ENCODE assay signal across 10 cellular contexts in the genomic region with DNA sequence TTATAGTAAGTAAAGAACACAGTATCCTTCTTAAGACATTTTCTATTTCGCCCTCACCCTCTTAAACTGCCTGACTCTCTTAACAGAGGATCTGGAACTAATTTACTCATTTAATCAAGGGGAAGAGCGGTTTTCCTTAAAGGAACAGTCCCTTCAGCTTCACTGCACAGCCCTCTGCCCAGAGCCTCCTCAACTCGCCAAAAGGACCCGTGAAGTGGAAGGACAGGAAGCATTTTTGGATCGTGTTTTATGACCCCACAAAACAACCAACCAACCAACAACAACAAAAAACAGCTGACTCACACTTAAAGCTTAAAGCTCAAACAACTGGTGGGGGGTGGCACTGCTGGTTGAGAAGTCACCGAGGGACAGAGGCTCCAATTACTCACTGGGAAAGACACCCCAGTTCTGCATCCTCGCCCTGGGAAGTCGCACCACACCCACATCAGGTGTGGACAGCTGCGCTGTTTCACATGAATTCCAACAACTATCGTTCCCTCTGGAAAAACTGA. TPM values are rescaled to one million over a fixed set of nuclear protein-coding genes. Genes with fewer than 3 reads are reported as not detected.
DNase-seq lines count a peak whose midpoint lies in the region; ATAC-seq and TF ChIP-seq lines count a peak whose summit lies in the region.
"Had no signal": no experiment of that assay in that cellular context is flagged by ENCODE, and none has a peak within 500 bp of the region (broad histone marks: within the 10 kb centered on the region; RNA-seq: fewer than 3 reads in every experiment).

No MANE protein-coding gene starts in this region.

- H3K27ac Mint-ChIP-seq in natural killer cell = no peak overlapping the region
- H3K27ac Mint-ChIP-seq in activated T-helper 1 cell treated with anti-CD3 and anti-CD28 coated beads, Interleukin-12 subunit alpha, Interleukin-12 subunit beta, Interleukin-2, Interleukin-4 antibody, amounts not matched to agents 30 ng/mL and 10 ng/mL and 1 ng/mL, durations not matched to agents 14 hours and 24 hours and 36 hours = no peak overlapping the region

- TF ChIP-seq CTCF in PC-9 (conservative IDR thresholded peaks at IDR 0.05) (no peak), esophagus muscularis mucosa (IDR thresholded peaks at IDR 0.05) (no peak), natural killer cell (IDR thresholded peaks at IDR 0.05) (no peak)

- H3F3A ChIP-seq in PC-9 (ENCODE audit: insufficient read depth, low read depth) = peaks cover 13% of the 10 kb centered on the region; the same call in 1 of the 2 replicates

- POLR2A ChIA-PET in PC-9 (lab: Charles Lee; ENCODE audit: unreplicated experiment) = interaction anchor here (0.7 kb wide), 1 partner anchor 47 kb away, joined by 5 read pairs; no protein-coding TSS in a partner anchor

- H3K4me1 ChIP-seq in BLaER1 treated with 17β-estradiol and CSF1 and Interleukin-3, amounts not matched to agents 10 nM and 100 nM = peaks cover 0 to 28% (median 7%) of the 10 kb centered on the region in 10 experiments; a peak in 9 of 20 replicates
- H3K4me1 ChIP-seq in PC-9 (replicated peaks; ENCODE audit: insufficient read depth) = peaks cover 12% of the 10 kb centered on the region; the same call in 1 of the 2 replicates
- H3K4me1 ChIP-seq in esophagus muscularis mucosa = peaks cover 8 to 31% (median 19%) of the 10 kb centered on the region in 4 donors
- H3K4me1 ChIP-seq: Caco-2 had no signal

- TF ChIP-seq POLR2A in esophagus muscularis mucosa (IDR thresholded peaks at IDR 0.05; ENCODE audit: low read depth) = no peak

- peaks cover 19 to 57% of the 10 kb centered on the region in 2 donors for H3K27me3 Mint-ChIP-seq in natural killer cell (ENCODE audit: low read depth in 2 of 2)
- peaks cover 6% of the 10 kb centered on the region for H3K27me3 Mint-ChIP-seq in activated T-helper 1 cell treated with anti-CD3 and anti-CD28 coated beads, Interleukin-12 subunit alpha, Interleukin-12 subunit beta, Interleukin-2, Interleukin-4 antibody, amounts not matched to agents 30 ng/mL and 10 ng/mL and 1 ng/mL, durations not matched to agents 14 hours and 24 hours and 36 hours (ENCODE audit: insufficient read depth)

- no peaks in the 10 kb centered on the region for H3K4me1 Mint-ChIP-seq in natural killer cell
- no peaks in the 10 kb centered on the region for H3K4me1 Mint-ChIP-seq in activated T-helper 1 cell treated with anti-CD3 and anti-CD28 coated beads, Interleukin-12 subunit alpha, Interleukin-12 subunit beta, Interleukin-2, Interleukin-4 antibody, amounts not matched to agents 30 ng/mL and 10 ng/mL and 1 ng/mL, durations not matched to agents 14 hours and 24 hours and 36 hours (ENCODE audit: low read depth)

- no TSS peak for BruUV-seq in PC-9 (replicated peaks; lab: Mats Ljungman, UMichigan)

- no peak overlapping the region for H3K4me3 ChIP-seq in BLaER1 treated with 17β-estradiol and CSF1 and Interleukin-3, amounts not matched to agents 10 nM and 100 nM
- H3K4me3 ChIP-seq in PC-9 = no peak overlapping the region
- no peak overlapping the region for H3K4me3 ChIP-seq in esophagus muscularis mucosa

- H3K9me3 Mint-ChIP-seq in natural killer cell = no peaks in the 10 kb centered on the region
- no peaks in the 10 kb centered on the region for H3K9me3 Mint-ChIP-seq in activated T-helper 1 cell treated with anti-CD3 and anti-CD28 coated beads, Interleukin-12 subunit alpha, Interleukin-12 subunit beta, Interleukin-2, Interleukin-4 antibody, amounts not matched to agents 30 ng/mL and 10 ng/mL and 1 ng/mL, durations not matched to agents 14 hours and 24 hours and 36 hours

- H3K27ac ChIP-seq in BLaER1 treated with 17β-estradiol and CSF1 and Interleukin-3, amounts not matched to agents 10 nM and 100 nM = peak overlapping the region in 6 of 11 experiments; percentile 1 to 46 (median 32); a peak in 4 of 22 replicates
- H3K27ac ChIP-seq in PC-9 = peak overlapping the region; percentile 58
- H3K27ac ChIP-seq in esophagus muscularis mucosa (replicated peaks in 1 of 4) = peak overlapping the region in 2 of 4 donors; percentile 36 to 47

- no peaks in the 10 kb centered on the region for H3K36me3 Mint-ChIP-seq in natural killer cell
- no peaks in the 10 kb centered on the region for H3K36me3 Mint-ChIP-seq in activated T-helper 1 cell treated with anti-CD3 and anti-CD28 coated beads, Interleukin-12 subunit alpha, Interleukin-12 subunit beta, Interleukin-2, Interleukin-4 antibody, amounts not matched to agents 30 ng/mL and 10 ng/mL and 1 ng/mL, durations not matched to agents 14 hours and 24 hours and 36 hours (ENCODE audit: low read depth)

- no peaks in the 10 kb centered on the region for H3K9me2 ChIP-seq in PC-9 (ENCODE audit: insufficient read depth)

- TF ChIP-seq EP300 in esophagus muscularis mucosa (IDR thresholded peaks at IDR 0.05) = no peak

- H4K20me1 ChIP-seq in BLaER1 treated with 17β-estradiol and CSF1 and Interleukin-3, amounts not matched to agents 10 nM and 100 nM = no peaks in the 10 kb centered on the region
- no peaks in the 10 kb centered on the region for H4K20me1 ChIP-seq in PC-9 (ENCODE audit: insufficient read depth)

- ATAC-seq in sciatic nerve (peak; percentile 74), natural killer cell (no peak), HG03097 (IDR thresholded peaks at IDR 0.05; ENCODE audit: low FRiP score, unreplicated experiment) (no peak), HG03175 (IDR thresholded peaks at IDR 0.05; ENCODE audit: unreplicated experiment) (no peak)

- intact Hi-C loops in PC-9 (cut with micrococcal nuclease; ENCODE audit: unreplicated experiment) (no loop called here), esophagus muscularis mucosa (cut with DNase I) (loop anchor here (5.0 kb wide), 1 partner anchor 36 kb away; no protein-coding TSS in a partner anchor), sciatic nerve (cut with DNase I) (no loop called here), natural killer cell (cut with micrococcal nuclease) (no loop called here)
- intact Hi-C loops in activated T-helper 1 cell treated with anti-CD3 and anti-CD28 coated beads, Interleukin-12 subunit alpha, Interleukin-12 subunit beta, Interleukin-2, Interleukin-4 antibody, amounts not matched to agents 30 ng/mL and 10 ng/mL and 1 ng/mL, durations not matched to agents 14 hours and 24 hours and 36 hours (cut with micrococcal nuclease) = no loop called here

- peak overlapping the region in 1 of 11 experiments; percentile 31; a peak in 1 of 22 replicates for H3K4me2 ChIP-seq in BLaER1 treated with 17β-estradiol and CSF1 and Interleukin-3, amounts not matched to agents 10 nM and 100 nM
- peak overlapping the region; percentile 39; the same call in 1 of the 2 replicates for H3K4me2 ChIP-seq in PC-9

- DNase-seq in PC-9 (peak; percentile 43 to 63), esophagus muscularis mucosa (ENCODE audit: extremely low spot score) (peak; percentile 57), sciatic nerve (ENCODE audit: low spot score) (no peak), natural killer cell (no peak)
- no peak for DNase-seq in activated T-helper 1 cell treated with anti-CD3 and anti-CD28 coated beads, Interleukin-12 subunit alpha, Interleukin-12 subunit beta, Interleukin-2, Interleukin-4 antibody, amounts not matched to agents 30 ng/mL and 10 ng/mL and 1 ng/mL, durations not matched to agents 14 hours and 24 hours and 36 hours (ENCODE audit: low spot score)
- DNase-seq: activated T-cell treated with anti-CD3 and anti-CD28 coated beads, Interleukin-2, amount 50 U/mL, for 1 hour; Caco-2 had no signal

- H3K9me3 ChIP-seq in BLaER1 treated with 17β-estradiol and CSF1 and Interleukin-3, amounts not matched to agents 10 nM and 100 nM (replicated peaks in 1 of 11) = peaks cover 0 to 12% (median 7%) of the 10 kb centered on the region in 11 experiments; a peak in 7 of 22 replicates
- H3K9me3 ChIP-seq in PC-9 (ENCODE audit: insufficient read depth, low read depth) (no peaks in the 10 kb centered on the region), esophagus muscularis mucosa (no peaks in the 10 kb centered on the region)
- H3K9me3 ChIP-seq: Caco-2 had no signal

- no peak overlapping the region for H3K4me3 Mint-ChIP-seq in natural killer cell
- H3K4me3 Mint-ChIP-seq in activated T-helper 1 cell treated with anti-CD3 and anti-CD28 coated beads, Interleukin-12 subunit alpha, Interleukin-12 subunit beta, Interleukin-2, Interleukin-4 antibody, amounts not matched to agents 30 ng/mL and 10 ng/mL and 1 ng/mL, durations not matched to agents 14 hours and 24 hours and 36 hours = no peak overlapping the region

- CTCF ChIA-PET in PC-9 (lab: Charles Lee) = no interaction called here

- H2AFZ ChIP-seq in PC-9 = peak overlapping the region; percentile 71; the same call in 1 of the 2 replicates

- H3K9ac ChIP-seq in BLaER1 treated with 17β-estradiol and CSF1 and Interleukin-3, amounts not matched to agents 10 nM and 100 nM = no peak overlapping the region

- no peaks in the 10 kb centered on the region for H3K27me3 ChIP-seq in BLaER1 treated with 17β-estradiol and CSF1 and Interleukin-3, amounts not matched to agents 10 nM and 100 nM
- H3K27me3 ChIP-seq in PC-9 (ENCODE audit: insufficient read depth, low read depth) = no peaks in the 10 kb centered on the region
- no peaks in the 10 kb centered on the region for H3K27me3 ChIP-seq in esophagus muscularis mucosa

- WGBS in esophagus muscularis mucosa = 66% methylated on average over 10 of the region's 10 CpGs

- peaks cover 0 to 99% (median 62%) of the 10 kb centered on the region in 11 experiments; a peak in 17 of 22 replicates for H3K36me3 ChIP-seq in BLaER1 treated with 17β-estradiol and CSF1 and Interleukin-3, amounts not matched to agents 10 nM and 100 nM
- no peaks in the 10 kb centered on the region for H3K36me3 ChIP-seq in PC-9 (ENCODE audit: low read depth)
- peaks cover 14 to 44% (median 37%) of the 10 kb centered on the region in 4 donors for H3K36me3 ChIP-seq in esophagus muscularis mucosa

- no peaks in the 10 kb centered on the region for H3K79me2 ChIP-seq in PC-9 (ENCODE audit: low read depth)

RNA-seq across cellular contexts. Expression of a gene that starts 35.7 kb away (rescaled TPM):
- 0.11 TPM in 1 of 2 replicates, not detected in the other for total RNA-seq in PC-9 (2021)
- total RNA-seq in esophagus muscularis mucosa = 10 to 100 TPM; 40.4 to 77.2 (median 57.5) TPM
- 125 TPM for total RNA-seq in sciatic nerve
- total RNA-seq in natural killer cell = under 1 TPM; 0.36 to 0.80 (median 0.40) TPM
- 0.16 and 0.34 TPM in 2 replicates for total RNA-seq in activated T-helper 1 cell treated with anti-CD3 and anti-CD28 coated beads, Interleukin-12 subunit alpha, Interleukin-12 subunit beta, Interleukin-2, Interleukin-4 antibody, amounts not matched to agents 30 ng/mL and 10 ng/mL and 1 ng/mL, durations not matched to agents 14 hours and 24 hours and 36 hours

RNA-seq across cellular contexts. Expression of a gene that starts 43.8 kb away (rescaled TPM):
- total RNA-seq in PC-9 (2021) (162 and 184 TPM in 2 replicates), esophagus muscularis mucosa (100 to 1,000 TPM in 1 of 4 donors, 10 to 100 TPM in 3; 66.4 to 122 (median 70.1) TPM), sciatic nerve (110 TPM), natural killer cell (10 to 100 TPM; 84.3 to 96.5 (median 92.7) TPM)
- total RNA-seq in activated T-helper 1 cell treated with anti-CD3 and anti-CD28 coated beads, Interleukin-12 subunit alpha, Interleukin-12 subunit beta, Interleukin-2, Interleukin-4 antibody, amounts not matched to agents 30 ng/mL and 10 ng/mL and 1 ng/mL, durations not matched to agents 14 hours and 24 hours and 36 hours = 215 and 230 TPM in 2 replicates

Comparison
In these comparisons a context has a peak if more than half of its experiments do, and no peak if none do; other contexts are left out.
1. DNase-seq: peak in PC-9 (2 of 2) and esophagus muscularis mucosa (single experiment); none in sciatic nerve (single experiment), natural killer cell (single experiment) and activated T-helper 1 cell treated with anti-CD3 and anti-CD28 coated beads, Interleukin-12 subunit alpha, Interleukin-12 subunit beta, Interleukin-2, Interleukin-4 antibody, amounts not matched to agents 30 ng/mL and 10 ng/mL and 1 ng/mL, durations not matched to agents 14 hours and 24 hours and 36 hours (single experiment).
2. RNA of a gene that starts 35.7 kb away (total RNA-seq): 125 TPM in sciatic nerve (single experiment) and 40.4 to 77.2 TPM in esophagus muscularis mucosa; 0.36 to 0.80 TPM in natural killer cell, 0.16 to 0.34 TPM in activated T-helper 1 cell treated with anti-CD3 and anti-CD28 coated beads, Interleukin-12 subunit alpha, Interleukin-12 subunit beta, Interleukin-2, Interleukin-4 antibody, amounts not matched to agents 30 ng/mL and 10 ng/mL and 1 ng/mL, durations not matched to agents 14 hours and 24 hours and 36 hours and 0.11 TPM in PC-9; every median in the first group is over 10 times any median in the second.